In genomic region chr3:143431298-143431697, GRCh38 we compare ENCODE assay signal across 2 cellular contexts.
A peak's percentile ranks its signal among the peaks of the same experiment; 100 is the strongest.
TF ChIP-seq lines count a peak whose summit lies in the region.

No MANE protein-coding gene starts in this region.

TF ChIP-seq in IMR-90, 13 proteins besides CTCF, POLR2A, EP300 and RAD21:
- peak; percentile 56 for TF ChIP-seq CEBPB (IDR thresholded peaks at IDR 0.05; ENCODE audit: low read depth, low read length)
TF ChIP-seq in IMR-90: peak in this region for 1; not testable (repeated sequence) for 12.

TF ChIP-seq in H1, 55 proteins besides CTCF, POLR2A, EP300 and RAD21:
- peak; percentile 59; the same call in 1 of the 2 replicates for TF ChIP-seq CEBPB (IDR thresholded peaks at IDR 0.05; ENCODE audit: low read depth, low read length)
